In the genomic region with DNA sequence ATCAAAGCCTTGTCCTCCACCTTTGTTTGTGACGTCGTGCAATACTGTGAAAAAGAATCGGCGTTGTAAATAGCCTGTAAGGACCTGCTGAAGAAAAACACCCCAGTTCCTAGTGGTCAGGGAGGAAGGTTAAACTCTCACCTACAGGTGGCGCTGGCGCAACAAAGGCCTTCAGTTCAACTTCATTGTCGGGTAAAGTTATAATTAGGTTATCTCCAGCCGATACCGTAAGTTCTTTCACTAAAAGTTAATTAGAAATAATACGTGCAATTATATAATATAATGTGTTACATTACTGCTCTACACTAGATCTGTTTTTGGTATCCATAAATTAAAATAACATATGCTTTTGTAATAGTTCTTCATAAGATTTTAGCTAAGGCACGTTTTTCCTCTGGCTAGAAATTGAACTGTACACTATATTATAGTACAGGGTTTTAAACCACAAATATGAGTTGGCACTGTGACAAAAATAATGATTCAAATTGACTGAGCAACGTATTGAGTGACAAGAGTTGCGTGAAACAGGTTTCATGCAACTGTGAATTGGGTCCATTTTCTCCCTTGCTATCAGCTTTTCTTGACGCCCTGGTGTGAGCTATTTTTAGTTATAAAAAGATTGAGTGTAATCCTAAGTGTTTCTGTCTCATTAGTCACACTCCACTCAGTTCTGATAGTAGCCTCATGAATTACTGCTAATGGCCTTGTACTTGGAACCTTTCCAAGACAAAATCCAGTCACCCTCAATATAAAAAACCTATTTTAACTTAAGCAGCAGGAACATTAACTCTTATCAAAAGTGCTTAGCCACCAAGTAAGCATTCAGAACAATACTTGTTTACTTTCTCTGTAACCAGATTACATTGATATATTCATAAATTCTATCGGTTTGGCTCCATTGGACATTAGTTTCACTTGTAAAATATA, we compare ENCODE assay signal across 1 cellular context.
A peak's percentile ranks its signal among the peaks of the same experiment; 100 is the strongest.
TF ChIP-seq lines count a peak whose summit lies in the region.

No MANE protein-coding gene starts in this region.

TF ChIP-seq in HEK293, 187 proteins besides CTCF, POLR2A, EP300 and RAD21 (continued from another document and continues in another):
- TF ChIP-seq, protein P1, sequence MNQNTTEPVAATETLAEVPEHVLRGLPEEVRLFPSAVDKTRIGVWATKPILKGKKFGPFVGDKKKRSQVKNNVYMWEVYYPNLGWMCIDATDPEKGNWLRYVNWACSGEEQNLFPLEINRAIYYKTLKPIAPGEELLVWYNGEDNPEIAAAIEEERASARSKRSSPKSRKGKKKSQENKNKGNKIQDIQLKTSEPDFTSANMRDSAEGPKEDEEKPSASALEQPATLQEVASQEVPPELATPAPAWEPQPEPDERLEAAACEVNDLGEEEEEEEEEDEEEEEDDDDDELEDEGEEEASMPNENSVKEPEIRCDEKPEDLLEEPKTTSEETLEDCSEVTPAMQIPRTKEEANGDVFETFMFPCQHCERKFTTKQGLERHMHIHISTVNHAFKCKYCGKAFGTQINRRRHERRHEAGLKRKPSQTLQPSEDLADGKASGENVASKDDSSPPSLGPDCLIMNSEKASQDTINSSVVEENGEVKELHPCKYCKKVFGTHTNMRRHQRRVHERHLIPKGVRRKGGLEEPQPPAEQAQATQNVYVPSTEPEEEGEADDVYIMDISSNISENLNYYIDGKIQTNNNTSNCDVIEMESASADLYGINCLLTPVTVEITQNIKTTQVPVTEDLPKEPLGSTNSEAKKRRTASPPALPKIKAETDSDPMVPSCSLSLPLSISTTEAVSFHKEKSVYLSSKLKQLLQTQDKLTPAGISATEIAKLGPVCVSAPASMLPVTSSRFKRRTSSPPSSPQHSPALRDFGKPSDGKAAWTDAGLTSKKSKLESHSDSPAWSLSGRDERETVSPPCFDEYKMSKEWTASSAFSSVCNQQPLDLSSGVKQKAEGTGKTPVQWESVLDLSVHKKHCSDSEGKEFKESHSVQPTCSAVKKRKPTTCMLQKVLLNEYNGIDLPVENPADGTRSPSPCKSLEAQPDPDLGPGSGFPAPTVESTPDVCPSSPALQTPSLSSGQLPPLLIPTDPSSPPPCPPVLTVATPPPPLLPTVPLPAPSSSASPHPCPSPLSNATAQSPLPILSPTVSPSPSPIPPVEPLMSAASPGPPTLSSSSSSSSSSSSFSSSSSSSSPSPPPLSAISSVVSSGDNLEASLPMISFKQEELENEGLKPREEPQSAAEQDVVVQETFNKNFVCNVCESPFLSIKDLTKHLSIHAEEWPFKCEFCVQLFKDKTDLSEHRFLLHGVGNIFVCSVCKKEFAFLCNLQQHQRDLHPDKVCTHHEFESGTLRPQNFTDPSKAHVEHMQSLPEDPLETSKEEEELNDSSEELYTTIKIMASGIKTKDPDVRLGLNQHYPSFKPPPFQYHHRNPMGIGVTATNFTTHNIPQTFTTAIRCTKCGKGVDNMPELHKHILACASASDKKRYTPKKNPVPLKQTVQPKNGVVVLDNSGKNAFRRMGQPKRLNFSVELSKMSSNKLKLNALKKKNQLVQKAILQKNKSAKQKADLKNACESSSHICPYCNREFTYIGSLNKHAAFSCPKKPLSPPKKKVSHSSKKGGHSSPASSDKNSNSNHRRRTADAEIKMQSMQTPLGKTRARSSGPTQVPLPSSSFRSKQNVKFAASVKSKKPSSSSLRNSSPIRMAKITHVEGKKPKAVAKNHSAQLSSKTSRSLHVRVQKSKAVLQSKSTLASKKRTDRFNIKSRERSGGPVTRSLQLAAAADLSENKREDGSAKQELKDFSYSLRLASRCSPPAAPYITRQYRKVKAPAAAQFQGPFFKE (tag by site-specific recombination; IDR thresholded peaks at IDR 0.05; ENCODE audit: borderline replicate concordance) = no peak
- peak; percentile 93 for TF ChIP-seq ZEB2 (tag by site-specific recombination; IDR thresholded peaks at IDR 0.05)
- TF ChIP-seq WT1 (tag by site-specific recombination; IDR thresholded peaks at IDR 0.05) = peak; percentile 94
- TF ChIP-seq ZNF121 (tag by site-specific recombination; IDR thresholded peaks at IDR 0.05) = peak; percentile 34; the same call in 1 of the 2 replicates
- TF ChIP-seq KLF10 (tag by site-specific recombination; IDR thresholded peaks at IDR 0.05) = peak; percentile 79; the same call in 1 of the 2 replicates
- TF ChIP-seq, protein P2, sequence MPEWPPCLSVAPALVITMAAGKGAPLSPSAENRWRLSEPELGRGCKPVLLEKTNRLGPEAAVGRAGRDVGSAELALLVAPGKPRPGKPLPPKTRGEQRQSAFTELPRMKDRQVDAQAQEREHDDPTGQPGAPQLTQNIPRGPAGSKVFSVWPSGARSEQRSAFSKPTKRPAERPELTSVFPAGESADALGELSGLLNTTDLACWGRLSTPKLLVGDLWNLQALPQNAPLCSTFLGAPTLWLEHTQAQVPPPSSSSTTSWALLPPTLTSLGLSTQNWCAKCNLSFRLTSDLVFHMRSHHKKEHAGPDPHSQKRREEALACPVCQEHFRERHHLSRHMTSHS (tag by site-specific recombination; IDR thresholded peaks at IDR 0.05) = peak; percentile 96
- TF ChIP-seq, protein P3, sequence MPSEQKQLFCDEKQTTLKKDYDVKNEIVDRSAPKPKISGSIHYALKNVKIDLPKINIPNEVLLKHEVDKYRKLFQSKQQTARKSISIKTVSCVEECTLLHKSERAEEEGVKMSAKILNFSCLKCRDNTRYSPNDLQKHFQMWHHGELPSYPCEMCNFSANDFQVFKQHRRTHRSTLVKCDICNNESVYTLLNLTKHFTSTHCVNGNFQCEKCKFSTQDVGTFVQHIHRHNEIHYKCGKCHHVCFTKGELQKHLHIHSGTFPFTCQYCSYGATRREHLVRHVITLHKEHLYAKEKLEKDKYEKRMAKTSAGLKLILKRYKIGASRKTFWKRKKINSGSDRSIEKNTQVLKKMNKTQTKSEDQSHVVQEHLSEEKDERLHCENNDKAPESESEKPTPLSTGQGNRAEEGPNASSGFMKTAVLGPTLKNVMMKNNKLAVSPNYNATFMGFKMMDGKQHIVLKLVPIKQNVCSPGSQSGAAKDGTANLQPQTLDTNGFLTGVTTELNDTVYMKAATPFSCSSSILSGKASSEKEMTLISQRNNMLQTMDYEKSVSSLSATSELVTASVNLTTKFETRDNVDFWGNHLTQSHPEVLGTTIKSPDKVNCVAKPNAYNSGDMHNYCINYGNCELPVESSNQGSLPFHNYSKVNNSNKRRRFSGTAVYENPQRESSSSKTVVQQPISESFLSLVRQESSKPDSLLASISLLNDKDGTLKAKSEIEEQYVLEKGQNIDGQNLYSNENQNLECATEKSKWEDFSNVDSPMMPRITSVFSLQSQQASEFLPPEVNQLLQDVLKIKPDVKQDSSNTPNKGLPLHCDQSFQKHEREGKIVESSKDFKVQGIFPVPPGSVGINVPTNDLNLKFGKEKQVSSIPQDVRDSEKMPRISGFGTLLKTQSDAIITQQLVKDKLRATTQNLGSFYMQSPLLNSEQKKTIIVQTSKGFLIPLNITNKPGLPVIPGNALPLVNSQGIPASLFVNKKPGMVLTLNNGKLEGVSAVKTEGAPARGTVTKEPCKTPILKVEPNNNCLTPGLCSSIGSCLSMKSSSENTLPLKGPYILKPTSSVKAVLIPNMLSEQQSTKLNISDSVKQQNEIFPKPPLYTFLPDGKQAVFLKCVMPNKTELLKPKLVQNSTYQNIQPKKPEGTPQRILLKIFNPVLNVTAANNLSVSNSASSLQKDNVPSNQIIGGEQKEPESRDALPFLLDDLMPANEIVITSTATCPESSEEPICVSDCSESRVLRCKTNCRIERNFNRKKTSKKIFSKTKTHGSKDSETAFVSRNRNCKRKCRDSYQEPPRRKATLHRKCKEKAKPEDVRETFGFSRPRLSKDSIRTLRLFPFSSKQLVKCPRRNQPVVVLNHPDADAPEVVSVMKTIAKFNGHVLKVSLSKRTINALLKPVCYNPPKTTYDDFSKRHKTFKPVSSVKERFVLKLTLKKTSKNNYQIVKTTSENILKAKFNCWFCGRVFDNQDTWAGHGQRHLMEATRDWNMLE (tag by site-specific recombination; conservative IDR thresholded peaks at IDR 0.05; ENCODE audit: low read depth) = peak; percentile 39; the same call in 1 of the 2 replicates
- peak; percentile 95 for TF ChIP-seq SP7 (tag by site-specific recombination; IDR thresholded peaks at IDR 0.05)
- TF ChIP-seq MYNN (tag by site-specific recombination; IDR thresholded peaks at IDR 0.05; ENCODE audit: borderline replicate concordance) = no peak
- TF ChIP-seq, protein P4, sequence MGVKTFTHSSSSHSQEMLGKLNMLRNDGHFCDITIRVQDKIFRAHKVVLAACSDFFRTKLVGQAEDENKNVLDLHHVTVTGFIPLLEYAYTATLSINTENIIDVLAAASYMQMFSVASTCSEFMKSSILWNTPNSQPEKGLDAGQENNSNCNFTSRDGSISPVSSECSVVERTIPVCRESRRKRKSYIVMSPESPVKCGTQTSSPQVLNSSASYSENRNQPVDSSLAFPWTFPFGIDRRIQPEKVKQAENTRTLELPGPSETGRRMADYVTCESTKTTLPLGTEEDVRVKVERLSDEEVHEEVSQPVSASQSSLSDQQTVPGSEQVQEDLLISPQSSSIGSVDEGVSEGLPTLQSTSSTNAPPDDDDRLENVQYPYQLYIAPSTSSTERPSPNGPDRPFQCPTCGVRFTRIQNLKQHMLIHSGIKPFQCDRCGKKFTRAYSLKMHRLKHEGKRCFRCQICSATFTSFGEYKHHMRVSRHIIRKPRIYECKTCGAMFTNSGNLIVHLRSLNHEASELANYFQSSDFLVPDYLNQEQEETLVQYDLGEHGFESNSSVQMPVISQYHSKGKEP (tag by site-specific recombination; IDR thresholded peaks at IDR 0.05) = peak; percentile 96
- TF ChIP-seq, protein P5, sequence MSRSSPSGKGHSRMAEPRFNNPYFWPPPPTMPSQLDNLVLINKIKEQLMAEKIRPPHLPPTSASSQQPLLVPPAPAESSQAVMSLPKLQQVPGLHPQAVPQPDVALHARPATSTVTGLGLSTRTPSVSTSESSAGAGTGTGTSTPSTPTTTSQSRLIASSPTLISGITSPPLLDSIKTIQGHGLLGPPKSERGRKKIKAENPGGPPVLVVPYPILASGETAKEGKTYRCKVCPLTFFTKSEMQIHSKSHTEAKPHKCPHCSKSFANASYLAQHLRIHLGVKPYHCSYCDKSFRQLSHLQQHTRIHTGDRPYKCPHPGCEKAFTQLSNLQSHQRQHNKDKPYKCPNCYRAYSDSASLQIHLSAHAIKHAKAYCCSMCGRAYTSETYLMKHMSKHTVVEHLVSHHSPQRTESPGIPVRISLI (tag by site-specific recombination; IDR thresholded peaks at IDR 0.05) = peak; percentile 89
- 0 out of 2 replicates have a peak, but pooled peaks have one; percentile 8 for TF ChIP-seq ZNF626 (tag by site-specific recombination; IDR thresholded peaks at IDR 0.05)
- TF ChIP-seq, protein P6, sequence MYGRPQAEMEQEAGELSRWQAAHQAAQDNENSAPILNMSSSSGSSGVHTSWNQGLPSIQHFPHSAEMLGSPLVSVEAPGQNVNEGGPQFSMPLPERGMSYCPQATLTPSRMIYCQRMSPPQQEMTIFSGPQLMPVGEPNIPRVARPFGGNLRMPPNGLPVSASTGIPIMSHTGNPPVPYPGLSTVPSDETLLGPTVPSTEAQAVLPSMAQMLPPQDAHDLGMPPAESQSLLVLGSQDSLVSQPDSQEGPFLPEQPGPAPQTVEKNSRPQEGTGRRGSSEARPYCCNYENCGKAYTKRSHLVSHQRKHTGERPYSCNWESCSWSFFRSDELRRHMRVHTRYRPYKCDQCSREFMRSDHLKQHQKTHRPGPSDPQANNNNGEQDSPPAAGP (tag by site-specific recombination; IDR thresholded peaks at IDR 0.05) = no peak
- no peak for TF ChIP-seq ZNF266 (tag by site-specific recombination; IDR thresholded peaks at IDR 0.05; ENCODE audit: low read depth)
- peak; percentile 79 for TF ChIP-seq ZNF558 (tag by site-specific recombination; IDR thresholded peaks at IDR 0.05)
- TF ChIP-seq, protein P7, sequence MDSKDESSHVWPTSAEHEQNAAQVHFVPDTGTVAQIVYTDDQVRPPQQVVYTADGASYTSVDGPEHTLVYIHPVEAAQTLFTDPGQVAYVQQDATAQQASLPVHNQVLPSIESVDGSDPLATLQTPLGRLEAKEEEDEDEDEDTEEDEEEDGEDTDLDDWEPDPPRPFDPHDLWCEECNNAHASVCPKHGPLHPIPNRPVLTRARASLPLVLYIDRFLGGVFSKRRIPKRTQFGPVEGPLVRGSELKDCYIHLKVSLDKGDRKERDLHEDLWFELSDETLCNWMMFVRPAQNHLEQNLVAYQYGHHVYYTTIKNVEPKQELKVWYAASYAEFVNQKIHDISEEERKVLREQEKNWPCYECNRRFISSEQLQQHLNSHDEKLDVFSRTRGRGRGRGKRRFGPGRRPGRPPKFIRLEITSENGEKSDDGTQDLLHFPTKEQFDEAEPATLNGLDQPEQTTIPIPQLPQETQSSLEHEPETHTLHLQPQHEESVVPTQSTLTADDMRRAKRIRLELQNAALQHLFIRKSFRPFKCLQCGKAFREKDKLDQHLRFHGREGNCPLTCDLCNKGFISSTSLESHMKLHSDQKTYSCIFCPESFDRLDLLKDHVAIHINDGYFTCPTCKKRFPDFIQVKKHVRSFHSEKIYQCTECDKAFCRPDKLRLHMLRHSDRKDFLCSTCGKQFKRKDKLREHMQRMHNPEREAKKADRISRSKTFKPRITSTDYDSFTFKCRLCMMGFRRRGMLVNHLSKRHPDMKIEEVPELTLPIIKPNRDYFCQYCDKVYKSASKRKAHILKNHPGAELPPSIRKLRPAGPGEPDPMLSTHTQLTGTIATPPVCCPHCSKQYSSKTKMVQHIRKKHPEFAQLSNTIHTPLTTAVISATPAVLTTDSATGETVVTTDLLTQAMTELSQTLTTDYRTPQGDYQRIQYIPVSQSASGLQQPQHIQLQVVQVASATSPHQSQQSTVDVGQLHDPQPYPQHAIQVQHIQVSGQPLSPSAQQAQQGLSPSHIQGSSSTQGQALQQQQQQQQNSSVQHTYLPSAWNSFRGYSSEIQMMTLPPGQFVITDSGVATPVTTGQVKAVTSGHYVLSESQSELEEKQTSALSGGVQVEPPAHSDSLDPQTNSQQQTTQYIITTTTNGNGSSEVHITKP (tag by site-specific recombination; IDR thresholded peaks at IDR 0.05) = peak; percentile 49
- TF ChIP-seq, protein P8, sequence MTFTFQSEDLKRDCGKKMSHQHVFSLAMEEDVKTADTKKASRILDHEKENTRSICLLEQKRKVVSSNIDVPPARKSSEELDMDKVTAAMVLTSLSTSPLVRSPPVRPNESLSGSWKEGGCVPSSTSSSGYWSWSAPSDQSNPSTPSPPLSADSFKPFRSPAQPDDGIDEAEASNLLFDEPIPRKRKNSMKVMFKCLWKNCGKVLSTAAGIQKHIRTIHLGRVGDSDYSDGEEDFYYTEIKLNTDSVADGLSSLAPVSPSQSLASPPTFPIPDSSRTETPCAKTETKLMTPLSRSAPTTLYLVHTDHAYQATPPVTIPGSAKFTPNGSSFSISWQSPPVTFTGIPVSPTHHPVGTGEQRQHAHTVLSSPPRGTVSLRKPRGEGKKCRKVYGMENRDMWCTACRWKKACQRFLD (tag by site-specific recombination; IDR thresholded peaks at IDR 0.05) = no peak
- TF ChIP-seq SCRT2 (tag by site-specific recombination; IDR thresholded peaks at IDR 0.05) = peak; percentile 85
- peak; percentile 64 for TF ChIP-seq ZIC2 (tag by site-specific recombination; IDR thresholded peaks at IDR 0.05)
- TF ChIP-seq, protein P9, sequence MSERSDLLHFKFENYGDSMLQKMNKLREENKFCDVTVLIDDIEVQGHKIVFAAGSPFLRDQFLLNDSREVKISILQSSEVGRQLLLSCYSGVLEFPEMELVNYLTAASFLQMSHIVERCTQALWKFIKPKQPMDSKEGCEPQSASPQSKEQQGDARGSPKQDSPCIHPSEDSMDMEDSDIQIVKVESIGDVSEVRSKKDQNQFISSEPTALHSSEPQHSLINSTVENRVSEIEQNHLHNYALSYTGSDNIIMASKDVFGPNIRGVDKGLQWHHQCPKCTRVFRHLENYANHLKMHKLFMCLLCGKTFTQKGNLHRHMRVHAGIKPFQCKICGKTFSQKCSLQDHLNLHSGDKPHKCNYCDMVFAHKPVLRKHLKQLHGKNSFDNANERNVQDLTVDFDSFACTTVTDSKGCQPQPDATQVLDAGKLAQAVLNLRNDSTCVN (tag by site-specific recombination; optimal IDR thresholded peaks at IDR 0.05) = no peak
- peak; percentile 70; the same call in 1 of the 2 replicates for TF ChIP-seq YY1 (tag by site-specific recombination; IDR thresholded peaks at IDR 0.05)
- peak; percentile 40; the same call in 1 of the 2 replicates for TF ChIP-seq ZNF623 (tag by site-specific recombination; IDR thresholded peaks at IDR 0.05)
